ENCODE assay signal across 8 cellular contexts in genomic region chr19:58386576-58387337, GRCh38. TPM values are rescaled to one million over a fixed set of nuclear protein-coding genes. Genes with fewer than 3 reads are reported as not detected.
DNase-seq lines count a peak whose midpoint lies in the region; ATAC-seq and TF ChIP-seq lines count a peak whose summit lies in the region.

Gene RPS5 (plus strand): TSS chr19:58387269. CDS start chr19:58388138, 869 bp downstream.

- peak within 1 kb of the TSS; percentile 94 for H3K27ac Mint-ChIP-seq in T-helper 1 cell treated with Interleukin-12 subunit alpha and Interleukin-12 subunit beta and Interleukin-4 antibody, amounts not matched to agents 30 μg/mL and 1 μg/mL, for 36 hours
- peak within 1 kb of the TSS; percentile 99 for H3K27ac Mint-ChIP-seq in progenitor cell of endocrine pancreas

- peak; percentile 76 for ATAC-seq in HG02884 (IDR thresholded peaks at IDR 0.05; ENCODE audit: unreplicated experiment)

- H3K4me1 Mint-ChIP-seq in T-helper 1 cell treated with Interleukin-12 subunit alpha and Interleukin-12 subunit beta and Interleukin-4 antibody, amounts not matched to agents 30 μg/mL and 1 μg/mL, for 36 hours (ENCODE audit: low read depth) = peaks cover 36% of the 10 kb centered on the region
- peaks cover 18% of the 10 kb centered on the region for H3K4me1 Mint-ChIP-seq in progenitor cell of endocrine pancreas (ENCODE audit: low read depth)

- H3K36me3 ChIP-seq in left ventricle myocardium inferior = peaks cover 38% of the 10 kb centered on the region

- peak; percentile 99 for DNase-seq in GM13977 (ENCODE audit: low spot score)
- peak; percentile 99 for DNase-seq in NCI-H1694 (lab: John Stamatoyannopoulos, UW)
- peak; percentile 94 for DNase-seq in amniotic stem cell (lab: John Stamatoyannopoulos, UW)
- peak; percentile 93 for DNase-seq in left ventricle myocardium inferior
- DNase-seq in progenitor cell of endocrine pancreas (ENCODE audit: low spot score, unreplicated experiment) = peak; percentile 86
- peak; percentile 98 for DNase-seq in ureter (ENCODE audit: low spot score)

- peak within 1 kb of the TSS; percentile 100 for H3K27ac ChIP-seq in left ventricle myocardium inferior (replicated peaks)

- no peaks in the 10 kb centered on the region for H3K9me3 Mint-ChIP-seq in T-helper 1 cell treated with Interleukin-12 subunit alpha and Interleukin-12 subunit beta and Interleukin-4 antibody, amounts not matched to agents 30 μg/mL and 1 μg/mL, for 36 hours
- H3K9me3 Mint-ChIP-seq in progenitor cell of endocrine pancreas (ENCODE audit: low read depth) = no peaks in the 10 kb centered on the region

- no peaks in the 10 kb centered on the region for H3K9me3 ChIP-seq in left ventricle myocardium inferior (replicated peaks)

- H3K4me3 Mint-ChIP-seq in T-helper 1 cell treated with Interleukin-12 subunit alpha and Interleukin-12 subunit beta and Interleukin-4 antibody, amounts not matched to agents 30 μg/mL and 1 μg/mL, for 36 hours = peak within 1 kb of the TSS; percentile 97
- H3K4me3 Mint-ChIP-seq in progenitor cell of endocrine pancreas (ENCODE audit: low read depth) = peak within 1 kb of the TSS; percentile 95

- intact Hi-C loops in left ventricle myocardium inferior (cut with micrococcal nuclease) = no loop called here

- TF ChIP-seq CTCF in GM13977 (IDR thresholded peaks at IDR 0.05; ENCODE audit: extremely low read depth, insufficient read depth, missing control alignments) (no peak), left ventricle myocardium inferior (IDR thresholded peaks at IDR 0.05; ENCODE audit: borderline replicate concordance) (no peak), progenitor cell of endocrine pancreas (IDR thresholded peaks at IDR 0.05; ENCODE audit: unreplicated experiment) (no peak)

- H3K4me3 ChIP-seq in left ventricle myocardium inferior = peak within 1 kb of the TSS; percentile 71

- H3K4me1 ChIP-seq in left ventricle myocardium inferior = peaks cover 61% of the 10 kb centered on the region

- in situ Hi-C loops in GM13977 (cut with MboI; ENCODE audit: low pct_unique_long_range_greater_than_20kb, low sequenced_read_pairs, unreplicated experiment) = no loop called here

- no peaks in the 10 kb centered on the region for H3K27me3 ChIP-seq in left ventricle myocardium inferior (ENCODE audit: low read depth)

- H3K27me3 Mint-ChIP-seq in T-helper 1 cell treated with Interleukin-12 subunit alpha and Interleukin-12 subunit beta and Interleukin-4 antibody, amounts not matched to agents 30 μg/mL and 1 μg/mL, for 36 hours (ENCODE audit: low read depth) = no peaks in the 10 kb centered on the region
- H3K27me3 Mint-ChIP-seq in progenitor cell of endocrine pancreas = no peaks in the 10 kb centered on the region

- peaks cover 25% of the 10 kb centered on the region for H3K36me3 Mint-ChIP-seq in T-helper 1 cell treated with Interleukin-12 subunit alpha and Interleukin-12 subunit beta and Interleukin-4 antibody, amounts not matched to agents 30 μg/mL and 1 μg/mL, for 36 hours (ENCODE audit: low read depth)
- peaks cover 12% of the 10 kb centered on the region for H3K36me3 Mint-ChIP-seq in progenitor cell of endocrine pancreas (ENCODE audit: insufficient read depth)

RNA-seq across cellular contexts. Expression of gene RPS5, which starts in this region (rescaled TPM):
- 496 TPM for total RNA-seq in left ventricle myocardium inferior
- 1,006 and 1,040 TPM in 2 replicates for total RNA-seq in progenitor cell of endocrine pancreas
- 1,165 TPM for total RNA-seq in ureter

Comparison
In these comparisons a context has a peak if more than half of its experiments do, and no peak if none do; other contexts are left out.
1. Peak in every context shown above with its lines: DNase-seq, ATAC-seq, H3K4me3 ChIP-seq and H3K27ac ChIP-seq.